16 cellular contexts compared by ENCODE assay signal in genomic region chr3:196686436-196686835, GRCh38.
"Had no signal": no experiment of that assay in that cellular context is flagged by ENCODE, and none has a peak within 500 bp of the region (broad histone marks: within the 10 kb centered on the region; RNA-seq: fewer than 3 reads in every experiment).

No MANE protein-coding gene starts in this region.

- DNase-seq: activated CD4-positive, alpha-beta T cell treated with anti-CD3 and anti-CD28 coated beads, Interleukin-2, amount 10 ng/mL, durations not matched to agents 7 days and 5 days; activated naive CD4-positive, alpha-beta T cell treated with Interleukin-2 at 50 U/mL for 16 hours; activated naive CD8-positive, alpha-beta T cell treated with anti-CD3 and anti-CD28 coated beads, Interleukin-2, amount 50 U/mL, for 24 hours; activated T-cell treated with anti-CD3 and anti-CD28 coated beads for 4 hours; aorta; erythroblast; glutamatergic neuron; hypothalamus; kidney glomerular epithelial cell; left ventricle myocardium superior; mesenchymal stem cell; natural killer cell; stimulated activated CD4-positive, alpha-beta T cell treated with anti-CD3 and anti-CD28 coated beads, Interleukin-12 subunit alpha, Interleukin-12 subunit beta, amount 100 ng/mL, for 4 hours; stimulated activated CD4-positive, alpha-beta T cell treated with anti-CD3 and anti-CD28 coated beads, Interleukin-2, amount 100 ng/mL, for 24 hours had no signal

- H3K9me3 Mint-ChIP-seq: activated naive CD8-positive, alpha-beta T cell treated with anti-CD3 and anti-CD28 coated beads, Interleukin-2, amount 50 U/mL, for 24 hours; activated T-helper 17 cell treated with anti-CD3 and anti-CD28 coated beads, Interleukin-2, amount 50 U/mL, for 72 hours; natural killer cell had no signal

- H3K36me3 Mint-ChIP-seq: natural killer cell had no signal

- H3K27ac Mint-ChIP-seq: activated CD4-positive, alpha-beta T cell treated with anti-CD3 and anti-CD28 coated beads, Interleukin-2, amount 10 ng/mL, durations not matched to agents 7 days and 5 days; activated naive CD8-positive, alpha-beta T cell treated with anti-CD3 and anti-CD28 coated beads, Interleukin-2, amount 50 U/mL, for 24 hours; activated T-helper 17 cell treated with anti-CD3 and anti-CD28 coated beads, Interleukin-2, amount 50 U/mL, for 72 hours; natural killer cell; T-helper 2 cell treated with Interferon-gamma antibody and Interleukin-4, amounts not matched to agents 5 μg/mL and 100 μg/mL, for 36 hours had no signal

- ATAC-seq: activated naive CD8-positive, alpha-beta T cell treated with anti-CD3 and anti-CD28 coated beads, Interleukin-2, amount 50 U/mL, for 24 hours; activated T-helper 17 cell treated with anti-CD3 and anti-CD28 coated beads, Interleukin-2, amount 50 U/mL, for 72 hours; left ventricle myocardium superior; natural killer cell had no signal

- H3K27me3 Mint-ChIP-seq: activated CD4-positive, alpha-beta T cell treated with anti-CD3 and anti-CD28 coated beads, Interleukin-2, amount 10 ng/mL, durations not matched to agents 7 days and 5 days; activated naive CD8-positive, alpha-beta T cell treated with anti-CD3 and anti-CD28 coated beads, Interleukin-2, amount 50 U/mL, for 24 hours; activated T-helper 17 cell treated with anti-CD3 and anti-CD28 coated beads, Interleukin-2, amount 50 U/mL, for 72 hours had no signal

- H3K4me3 Mint-ChIP-seq: activated CD4-positive, alpha-beta T cell treated with anti-CD3 and anti-CD28 coated beads, Interleukin-2, amount 10 ng/mL, durations not matched to agents 7 days and 5 days; activated naive CD8-positive, alpha-beta T cell treated with anti-CD3 and anti-CD28 coated beads, Interleukin-2, amount 50 U/mL, for 24 hours; activated T-helper 17 cell treated with anti-CD3 and anti-CD28 coated beads, Interleukin-2, amount 50 U/mL, for 72 hours; natural killer cell; T-helper 2 cell treated with Interferon-gamma antibody and Interleukin-4, amounts not matched to agents 5 μg/mL and 100 μg/mL, for 36 hours had no signal
